20 cellular contexts compared by ENCODE assay signal in genomic region chrX:8607326-8607725, GRCh38.
DNase-seq lines count a peak whose midpoint lies in the region; ATAC-seq, FAIRE-seq and TF ChIP-seq lines count a peak whose summit lies in the region.
"Had no signal": no experiment of that assay in that cellular context is flagged by ENCODE, and none has a peak within 500 bp of the region (broad histone marks: within the 10 kb centered on the region; RNA-seq: fewer than 3 reads in every experiment).

No MANE protein-coding gene starts in this region.

- H3K4me3 Mint-ChIP-seq in astrocyte (ENCODE audit: unreplicated experiment) (no peak overlapping the region), glutamatergic neuron (ENCODE audit: unreplicated experiment) (no peak overlapping the region)
- H3K4me3 Mint-ChIP-seq: brain had no signal

- H3K79me2 ChIP-seq in astrocyte (ENCODE audit: insufficient read depth, low read length): no peaks in the 10 kb centered on the region

- H3K4me1 Mint-ChIP-seq in astrocyte (ENCODE audit: low read depth, unreplicated experiment) (peaks cover 3% of the 10 kb centered on the region), glutamatergic neuron (ENCODE audit: low read depth, unreplicated experiment) (no peaks in the 10 kb centered on the region)
- H3K4me1 Mint-ChIP-seq: brain had no signal

- H3K36me3 ChIP-seq in astrocyte (ENCODE audit: insufficient read depth, low read length): no peaks in the 10 kb centered on the region
- H3K36me3 ChIP-seq in testis (ENCODE audit: low read depth, missing control alignments): no peaks in the 10 kb centered on the region
- H3K36me3 ChIP-seq: BE2C had no signal

- H3K9me3 Mint-ChIP-seq in astrocyte (ENCODE audit: unreplicated experiment) (peaks cover 1% of the 10 kb centered on the region), glutamatergic neuron (ENCODE audit: unreplicated experiment) (no peaks in the 10 kb centered on the region)

- H3K9me3 ChIP-seq in astrocyte (ENCODE audit: insufficient read depth, low read depth, low read length) (no peaks in the 10 kb centered on the region), testis (no peaks in the 10 kb centered on the region)
- H3K9me3 ChIP-seq: BE2C had no signal

- 59 to 60% methylated on average over 2 of the region's 2 CpGs for WGBS in testis, 2 donors

- H3K27me3 ChIP-seq in astrocyte (ENCODE audit: insufficient read depth, low read length): no peaks in the 10 kb centered on the region
- no peaks in the 10 kb centered on the region for H3K27me3 ChIP-seq in testis
- H3K27me3 ChIP-seq: BE2C had no signal

- TF ChIP-seq POLR2A in testis (IDR thresholded peaks at IDR 0.05): no peak

- no peaks in the 10 kb centered on the region for H3K4me1 ChIP-seq in astrocyte (ENCODE audit: insufficient read depth, low read length)
- H3K4me1 ChIP-seq in testis: no peaks in the 10 kb centered on the region
- H3K4me1 ChIP-seq: BE2C had no signal

- H4K20me1 ChIP-seq in astrocyte (ENCODE audit: insufficient read depth, low read length): no peaks in the 10 kb centered on the region

- FAIRE-seq in astrocyte (lab: Jason Lieb, UNC): peak; percentile 86

- H3K4me2 ChIP-seq in astrocyte (ENCODE audit: low read length): peak overlapping the region; percentile 11

- H3K4me3 ChIP-seq in astrocyte (ENCODE audit: insufficient read depth, low read depth, low read length) (no peak overlapping the region), fibroblast of pulmonary artery (replicated peaks; ENCODE audit: low read depth, low read length) (no peak overlapping the region), skeletal muscle cell (ENCODE audit: low read depth, low read length) (no peak overlapping the region), testis (no peak overlapping the region)
- H3K4me3 ChIP-seq: dorsolateral prefrontal cortex had no signal

- DNase-seq in HT1080 (ENCODE audit: low read depth): peak; percentile 61
- peak; percentile 80 for DNase-seq in astrocyte (ENCODE audit: low read depth)
- DNase-seq in fibroblast of pulmonary artery (ENCODE audit: low read depth): peak; percentile 50
- DNase-seq in skeletal muscle cell (ENCODE audit: low read depth): peak; percentile 24
- no peak for DNase-seq in testis
- no peak for DNase-seq in glutamatergic neuron
- DNase-seq: activated naive CD4-positive, alpha-beta T cell treated with Interleukin-2 at 50 U/mL for 16 hours; activated T-cell treated with anti-CD3 and anti-CD28 coated beads for 4 hours; BE2C; dorsolateral prefrontal cortex; HCEC 1CT; KG1; left ventricle myocardium superior; NCI-H1105; NCI-H82; stimulated activated CD4-positive, alpha-beta T cell treated with anti-CD3 and anti-CD28 coated beads, Interleukin-4, amount 100 ng/mL, for 4 hours; stimulated activated CD8-positive, alpha-beta memory T cell treated with anti-CD3 and anti-CD28 coated beads, Interleukin-4, amount 100 ng/mL, for 48 hours; substantia nigra had no signal

- H3K27me3 Mint-ChIP-seq in astrocyte (ENCODE audit: low read depth, unreplicated experiment): no peaks in the 10 kb centered on the region
- H3K27me3 Mint-ChIP-seq in glutamatergic neuron (ENCODE audit: unreplicated experiment): peaks cover 2% of the 10 kb centered on the region
- H3K27me3 Mint-ChIP-seq: brain had no signal

- H3K27ac ChIP-seq in astrocyte (ENCODE audit: low read depth, low read length) (no peak overlapping the region), testis (no peak overlapping the region)
- H3K27ac ChIP-seq: dorsolateral prefrontal cortex had no signal

- no peak for TF ChIP-seq CTCF in astrocyte (IDR thresholded peaks at IDR 0.05; ENCODE audit: insufficient read depth, low read depth, low read length)
- no peak for TF ChIP-seq CTCF in fibroblast of pulmonary artery (IDR thresholded peaks at IDR 0.05; ENCODE audit: low read length, missing control alignments)
- no peak for TF ChIP-seq CTCF in testis (IDR thresholded peaks at IDR 0.05)
- TF ChIP-seq CTCF in glutamatergic neuron (IDR thresholded peaks at IDR 0.05; ENCODE audit: partially characterized antibody, unreplicated experiment): no peak

- intact Hi-C loops in testis (cut with DNase I; ENCODE audit: low total_unique reads): no loop called here

- H3K36me3 Mint-ChIP-seq in astrocyte (ENCODE audit: low read depth, unreplicated experiment): no peaks in the 10 kb centered on the region
- H3K36me3 Mint-ChIP-seq in glutamatergic neuron (ENCODE audit: unreplicated experiment): no peaks in the 10 kb centered on the region

- ATAC-seq in GM18907 (IDR thresholded peaks at IDR 0.05; ENCODE audit: unreplicated experiment): no peak
- ATAC-seq: left ventricle myocardium superior had no signal

- no peak overlapping the region for H2AFZ ChIP-seq in astrocyte (ENCODE audit: low read depth, low read length)

- H3K27ac Mint-ChIP-seq in astrocyte (ENCODE audit: unreplicated experiment) (no peak overlapping the region), glutamatergic neuron (ENCODE audit: unreplicated experiment) (no peak overlapping the region)
- H3K27ac Mint-ChIP-seq: brain had no signal

- no peak overlapping the region for H3K9ac ChIP-seq in astrocyte (ENCODE audit: low read length)

Comparison
In these comparisons a context has a peak if more than half of its experiments do, and no peak if none do; other contexts are left out.
1. DNase-seq: peak in HT1080 (single experiment), astrocyte (single experiment), fibroblast of pulmonary artery (single experiment) and skeletal muscle cell (single experiment); none in testis (single experiment) and glutamatergic neuron (single experiment).